In genomic region chr16:88917915-88918627, GRCh38 we compare ENCODE assay signal across 19 cellular contexts. TPM values are rescaled to one million over a fixed set of nuclear protein-coding genes. Genes with fewer than 3 reads are reported as not detected.
"Had no signal": no experiment of that assay in that cellular context is flagged by ENCODE, and none has a peak within 500 bp of the region (broad histone marks: within the 10 kb centered on the region; RNA-seq: fewer than 3 reads in every experiment).

No MANE protein-coding gene starts in this region.

- H3K27me3 ChIP-seq: body of pancreas, thyroid gland had no signal

- H3K4me1 ChIP-seq: parathyroid adenoma had no signal

- DNase-seq: activated CD4-positive, alpha-beta T cell treated with anti-CD3 and anti-CD28 coated beads, Interleukin-2, amount 50 U/mL, for 4 hours; activated effector memory CD4-positive, alpha-beta T cell treated with Interleukin-2 at 50 U/mL for 16 hours; activated T-cell treated with anti-CD3 and anti-CD28 coated beads, Interleukin-2, amount 50 U/mL, for 24 hours; amniotic stem cell; body of pancreas; effector memory CD8-positive, alpha-beta T cell; erythroblast; left ventricle myocardium superior; retina; SK-N-SH; stimulated activated CD4-positive, alpha-beta T cell treated with anti-CD3 and anti-CD28 coated beads, Interleukin-4, amount 100 ng/mL, for 4 hours; thyroid gland had no signal

- H3K27ac ChIP-seq: body of pancreas, parathyroid adenoma, thyroid gland had no signal

- H3K9me3 ChIP-seq: body of pancreas, SK-N-SH, thyroid gland had no signal

- ATAC-seq: activated CD4-positive, CD25-positive, alpha-beta regulatory T cell treated with anti-CD3 and anti-CD28 coated beads, Interleukin-2, amount 50 U/mL, for 24 hours; activated naive CD4-positive, alpha-beta T cell treated with anti-CD3 and anti-CD28 coated beads, Interleukin-2, amount 50 U/mL, for 72 hours; body of pancreas; effector memory CD8-positive, alpha-beta T cell; left ventricle myocardium superior had no signal

- H3K4me3 ChIP-seq: body of pancreas, thyroid gland had no signal

- H3K36me3 ChIP-seq: thyroid gland had no signal

- H3K4me2 ChIP-seq: SK-N-SH had no signal

- H3K9ac ChIP-seq: parathyroid adenoma, SK-N-SH had no signal

RNA-seq across cellular contexts. Expression of gene PABPN1L, which starts 51.6 kb away (rescaled TPM):
- total RNA-seq: activated naive CD4-positive, alpha-beta T cell treated with anti-CD3 and anti-CD28 coated beads, Interleukin-2, amount 50 U/mL, for 72 hours; body of pancreas; glomerular endothelial cell; left ventricle myocardium superior; mesenteric fat pad; neural crest cell; skeletal muscle tissue; thyroid gland had no signal
